In the genomic region with DNA sequence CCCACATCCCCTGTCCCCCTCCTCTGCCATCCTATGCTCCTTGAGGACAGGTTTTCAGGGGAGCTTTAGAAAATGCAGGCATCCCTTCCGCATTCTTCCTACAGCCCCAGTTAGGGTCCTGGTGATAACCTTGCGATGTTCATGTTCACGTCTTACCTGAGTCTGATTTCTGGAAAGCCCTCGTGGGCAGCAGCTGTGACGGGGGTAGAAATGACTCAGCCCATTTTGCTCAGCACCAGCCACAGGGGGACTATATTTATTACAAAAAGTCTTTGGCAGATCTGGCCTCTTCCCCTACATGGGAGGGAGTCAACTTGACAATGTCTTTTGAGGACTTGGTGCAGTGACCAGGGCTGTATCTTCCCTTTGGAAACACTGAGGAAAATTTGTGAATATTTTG, we compare ENCODE assay signal across 17 cellular contexts.
DNase-seq lines count a peak whose midpoint lies in the region; ATAC-seq and TF ChIP-seq lines count a peak whose summit lies in the region.
"Had no signal": no experiment of that assay in that cellular context is flagged by ENCODE, and none has a peak within 500 bp of the region (broad histone marks: within the 10 kb centered on the region; RNA-seq: fewer than 3 reads in every experiment).

No MANE protein-coding gene starts in this region.

- peak overlapping the region in 1 of 3 experiments; percentile 17 for H3K4me3 Mint-ChIP-seq in nephron
- H3K4me3 Mint-ChIP-seq: T-helper 17 cell had no signal

- in situ Hi-C loops in HAP-1 (cut with MboI; ENCODE audit: low sequenced_read_pairs): no loop called here

- ATAC-seq in GM18907 (IDR thresholded peaks at IDR 0.05; ENCODE audit: unreplicated experiment): peak; percentile 52
- ATAC-seq in GM21619 (IDR thresholded peaks at IDR 0.05; ENCODE audit: unreplicated experiment): peak; percentile 49
- peak; percentile 41 for ATAC-seq in HG03196 (IDR thresholded peaks at IDR 0.05; ENCODE audit: unreplicated experiment)
- ATAC-seq: left lung, T-helper 17 cell had no signal

- H3K36me3 Mint-ChIP-seq in nephron (ENCODE audit: low read depth): peaks cover 9% of the 10 kb centered on the region

- DNase-seq in DMS153 (lab: John Stamatoyannopoulos, UW) (no peak), HAP-1 (ENCODE audit: low spot score in 2 of 2) (no peak), MV-4-11 (lab: John Stamatoyannopoulos, UW) (no peak)
- no peak for DNase-seq in stimulated activated CD4-positive, alpha-beta T cell treated with anti-CD3 and anti-CD28 coated beads, Interleukin-12 subunit alpha, Interleukin-12 subunit beta, amount 100 ng/mL, for 4 hours
- DNase-seq: activated CD8-positive, alpha-beta memory T cell treated with anti-CD3 and anti-CD28 coated beads, Interleukin-2, amount 50 U/mL, for 4 hours; activated naive CD4-positive, alpha-beta T cell treated with anti-CD3 and anti-CD28 coated beads, Interleukin-2, amount 50 U/mL, for 16 hours; effector CD4-positive, alpha-beta T cell; EL; left lung; NCI-H187; stimulated activated CD4-positive, alpha-beta T cell treated with anti-CD3 and anti-CD28 coated beads, Interleukin-1b, Interleukin-23, amount 100 ng/mL, for 48 hours; T-helper 17 cell had no signal

- no peaks in the 10 kb centered on the region for H3K9me3 Mint-ChIP-seq in nephron

- no peak for TF ChIP-seq CTCF in nephron (IDR thresholded peaks at IDR 0.05; ENCODE audit: unreplicated experiment in 3 of 3)

- no peaks in the 10 kb centered on the region for H3K9me3 ChIP-seq in HAP-1
- H3K9me3 ChIP-seq: left lung, tibial artery had no signal

- peaks cover 13% of the 10 kb centered on the region for H3K4me1 ChIP-seq in HAP-1
- H3K4me1 ChIP-seq: left lung had no signal

- H3K27ac Mint-ChIP-seq in nephron: peak overlapping the region; percentile 17 to 77 (median 25)
- H3K27ac Mint-ChIP-seq: T-helper 17 cell had no signal

- H3K27me3 ChIP-seq in HAP-1 (ENCODE audit: low read depth): no peaks in the 10 kb centered on the region

- peaks cover 4% of the 10 kb centered on the region for H3K27me3 Mint-ChIP-seq in nephron (ENCODE audit: low read depth)

- H3K4me3 ChIP-seq in HAP-1: no peak overlapping the region
- H3K4me3 ChIP-seq: left lung, tibial artery had no signal

- no peaks in the 10 kb centered on the region for H3K36me3 ChIP-seq in HAP-1 (replicated peaks)
- H3K36me3 ChIP-seq: left lung, tibial artery had no signal

- peaks cover 87% of the 10 kb centered on the region for H3K4me1 Mint-ChIP-seq in nephron
- H3K4me1 Mint-ChIP-seq: T-helper 17 cell had no signal
